27 cellular contexts compared by ENCODE assay signal in genomic region chr2:16166327-16166981, GRCh38.
DNase-seq lines count a peak whose midpoint lies in the region; ATAC-seq and TF ChIP-seq lines count a peak whose summit lies in the region.
"Had no signal": no experiment of that assay in that cellular context is flagged by ENCODE, and none has a peak within 500 bp of the region (broad histone marks: within the 10 kb centered on the region; RNA-seq: fewer than 3 reads in every experiment).

No MANE protein-coding gene starts in this region.

- no peaks in the 10 kb centered on the region for H3K36me3 ChIP-seq in lung (ENCODE audit: control insufficient read depth in 2 of 2, insufficient read depth in 2 of 2, low read length in 2 of 2)
- H3K36me3 ChIP-seq in testis (ENCODE audit: low read depth, missing control alignments), result no peaks in the 10 kb centered on the region
- H3K36me3 ChIP-seq: adrenal gland had no signal

- no peaks in the 10 kb centered on the region for H3K4me1 Mint-ChIP-seq in activated CD4-positive, alpha-beta T cell treated with anti-CD3 and anti-CD28 coated beads, Interleukin-2, amount 10 ng/mL, durations not matched to agents 24 days and 14 days
- H3K4me1 Mint-ChIP-seq in brain (peaks cover 32% of the 10 kb centered on the region), type B pancreatic cell (ENCODE audit: unreplicated experiment) (peaks cover 27% of the 10 kb centered on the region)
- no peaks in the 10 kb centered on the region for H3K4me1 Mint-ChIP-seq in activated T-helper 2 cell treated with anti-CD3 and anti-CD28 coated beads, Interferon-gamma antibody, Interleukin-2, Interleukin-4, amounts not matched to agents 10 μg/mL and 5 μg/mL and 100 μg/mL, durations not matched to agents 14 hours and 24 hours and 36 hours (ENCODE audit: low read depth)
- H3K4me1 Mint-ChIP-seq: activated CD4-positive, alpha-beta memory T cell treated with anti-CD3 and anti-CD28 coated beads, Interleukin-2, amount 10 ng/mL, durations not matched to agents 7 days and 5 days; CD14-positive monocyte; memory B cell; stimulated activated naive B cell treated with anti-CD40 and anti-IgM and Interleukin-4, amounts not matched to agents 10 μg/mL and 1 μg/mL and 100 μg/mL, for 72 hours had no signal

- no peak for TF ChIP-seq POLR2A in testis (IDR thresholded peaks at IDR 0.05)

- H3K27ac ChIP-seq in lung (ENCODE audit: low read depth in 1 of 2, low read length in 1 of 2) (no peak overlapping the region), testis (no peak overlapping the region)
- H3K27ac ChIP-seq: adrenal gland had no signal

- peak; percentile 31 for DNase-seq in activated CD4-positive, alpha-beta T cell treated with anti-CD3 and anti-CD28 coated beads, Interleukin-2, amount 10 ng/mL, durations not matched to agents 24 days and 14 days
- DNase-seq in activated CD4-positive, alpha-beta T cell treated with anti-CD3 and anti-CD28 coated beads for 48 hours, result no peak
- DNase-seq in lung (ENCODE audit: low spot score) (peak; percentile 16), type B pancreatic cell (ENCODE audit: extremely low spot score, unreplicated experiment) (peak; percentile 62), testis (no peak), NCI-H446 treated with DMSO at 0.1 percent for 48 hours (lab: John Stamatoyannopoulos, UW) (no peak)
- DNase-seq in activated T-helper 2 cell treated with anti-CD3 and anti-CD28 coated beads, Interferon-gamma antibody, Interleukin-2, Interleukin-4, amounts not matched to agents 10 μg/mL and 5 μg/mL and 100 μg/mL, durations not matched to agents 14 hours and 24 hours and 36 hours (ENCODE audit: low spot score), result no peak
- DNase-seq: 8988T; activated CD4-positive, alpha-beta memory T cell treated with anti-CD3 and anti-CD28 coated beads, Interleukin-2, amount 10 ng/mL, durations not matched to agents 7 days and 5 days; activated CD4-positive, CD25-positive, alpha-beta regulatory T cell treated with anti-CD3 and anti-CD28 coated beads, Interleukin-2, amount 50 U/mL, for 72 hours; activated CD8-positive, alpha-beta memory T cell treated with anti-CD3 and anti-CD28 coated beads, Interleukin-2, amount 50 U/mL, for 48 hours; activated naive CD4-positive, alpha-beta T cell treated with anti-CD3 and anti-CD28 coated beads for 36 hours; adrenal gland; Caco-2; DMS53; hypothalamus; NCI-H1694 treated with DMSO at 0.1 percent for 48 hours; nucleus accumbens; stimulated activated naive B cell treated with anti-CD40 and anti-IgM and Interleukin-4, amounts not matched to agents 10 μg/mL and 1 μg/mL and 100 μg/mL, for 72 hours had no signal

- no peak overlapping the region for H3K4me3 Mint-ChIP-seq in activated CD4-positive, alpha-beta T cell treated with anti-CD3 and anti-CD28 coated beads, Interleukin-2, amount 10 ng/mL, durations not matched to agents 24 days and 14 days
- H3K4me3 Mint-ChIP-seq in brain, result peak overlapping the region in 4 of 5 experiments; percentile 37 to 70 (median 44)
- peak overlapping the region; percentile 27 for H3K4me3 Mint-ChIP-seq in type B pancreatic cell
- no peak overlapping the region for H3K4me3 Mint-ChIP-seq in activated T-helper 2 cell treated with anti-CD3 and anti-CD28 coated beads, Interferon-gamma antibody, Interleukin-2, Interleukin-4, amounts not matched to agents 10 μg/mL and 5 μg/mL and 100 μg/mL, durations not matched to agents 14 hours and 24 hours and 36 hours (ENCODE audit: low read depth)
- H3K4me3 Mint-ChIP-seq: activated CD4-positive, alpha-beta memory T cell treated with anti-CD3 and anti-CD28 coated beads, Interleukin-2, amount 10 ng/mL, durations not matched to agents 7 days and 5 days; activated naive CD4-positive, alpha-beta T cell treated with anti-CD3 and anti-CD28 coated beads for 36 hours; activated T-helper 1 cell treated with anti-CD3 and anti-CD28 coated beads, Interleukin-12 subunit alpha, Interleukin-12 subunit beta, Interleukin-2, Interleukin-4 antibody, amounts not matched to agents 30 ng/mL and 10 ng/mL and 1 ng/mL, durations not matched to agents 14 hours and 24 hours and 36 hours; CD14-positive monocyte; memory B cell; stimulated activated naive B cell treated with anti-CD40 and anti-IgM and Interleukin-4, amounts not matched to agents 10 μg/mL and 1 μg/mL and 100 μg/mL, for 72 hours; T-helper 1 cell treated with Interleukin-12 subunit alpha and Interleukin-12 subunit beta and Interleukin-4 antibody, amounts not matched to agents 30 μg/mL and 1 μg/mL, for 36 hours had no signal

- no peaks in the 10 kb centered on the region for H3K36me3 Mint-ChIP-seq in activated CD4-positive, alpha-beta T cell treated with anti-CD3 and anti-CD28 coated beads, Interleukin-2, amount 10 ng/mL, durations not matched to agents 24 days and 14 days (ENCODE audit: low read depth)
- H3K36me3 Mint-ChIP-seq in brain, result no peaks in the 10 kb centered on the region
- H3K36me3 Mint-ChIP-seq in type B pancreatic cell, result no peaks in the 10 kb centered on the region
- no peaks in the 10 kb centered on the region for H3K36me3 Mint-ChIP-seq in activated T-helper 2 cell treated with anti-CD3 and anti-CD28 coated beads, Interferon-gamma antibody, Interleukin-2, Interleukin-4, amounts not matched to agents 10 μg/mL and 5 μg/mL and 100 μg/mL, durations not matched to agents 14 hours and 24 hours and 36 hours (ENCODE audit: low read depth)
- H3K36me3 Mint-ChIP-seq: CD14-positive monocyte; memory B cell; stimulated activated naive B cell treated with anti-CD40 and anti-IgM and Interleukin-4, amounts not matched to agents 10 μg/mL and 1 μg/mL and 100 μg/mL, for 72 hours had no signal

- H3K9me3 Mint-ChIP-seq in activated CD4-positive, alpha-beta T cell treated with anti-CD3 and anti-CD28 coated beads, Interleukin-2, amount 10 ng/mL, durations not matched to agents 24 days and 14 days, result no peaks in the 10 kb centered on the region
- H3K9me3 Mint-ChIP-seq in brain (peaks cover 0 to 8% (median 3%) of the 10 kb centered on the region in 5 experiments), type B pancreatic cell (peaks cover 18% of the 10 kb centered on the region)
- H3K9me3 Mint-ChIP-seq in activated T-helper 2 cell treated with anti-CD3 and anti-CD28 coated beads, Interferon-gamma antibody, Interleukin-2, Interleukin-4, amounts not matched to agents 10 μg/mL and 5 μg/mL and 100 μg/mL, durations not matched to agents 14 hours and 24 hours and 36 hours, result no peaks in the 10 kb centered on the region
- H3K9me3 Mint-ChIP-seq: activated CD4-positive, alpha-beta memory T cell treated with anti-CD3 and anti-CD28 coated beads, Interleukin-2, amount 10 ng/mL, durations not matched to agents 7 days and 5 days; activated naive CD4-positive, alpha-beta T cell treated with anti-CD3 and anti-CD28 coated beads for 36 hours; activated T-helper 1 cell treated with anti-CD3 and anti-CD28 coated beads, Interleukin-12 subunit alpha, Interleukin-12 subunit beta, Interleukin-2, Interleukin-4 antibody, amounts not matched to agents 30 ng/mL and 10 ng/mL and 1 ng/mL, durations not matched to agents 14 hours and 24 hours and 36 hours; T-helper 1 cell treated with Interleukin-12 subunit alpha and Interleukin-12 subunit beta and Interleukin-4 antibody, amounts not matched to agents 30 μg/mL and 1 μg/mL, for 36 hours had no signal

- no peak overlapping the region for H3K27ac Mint-ChIP-seq in activated CD4-positive, alpha-beta T cell treated with anti-CD3 and anti-CD28 coated beads, Interleukin-2, amount 10 ng/mL, durations not matched to agents 24 days and 14 days
- peak overlapping the region in 4 of 5 experiments; percentile 32 to 64 (median 50) for H3K27ac Mint-ChIP-seq in brain
- no peak overlapping the region for H3K27ac Mint-ChIP-seq in type B pancreatic cell
- H3K27ac Mint-ChIP-seq in activated T-helper 2 cell treated with anti-CD3 and anti-CD28 coated beads, Interferon-gamma antibody, Interleukin-2, Interleukin-4, amounts not matched to agents 10 μg/mL and 5 μg/mL and 100 μg/mL, durations not matched to agents 14 hours and 24 hours and 36 hours, result no peak overlapping the region
- H3K27ac Mint-ChIP-seq: activated CD4-positive, alpha-beta memory T cell treated with anti-CD3 and anti-CD28 coated beads, Interleukin-2, amount 10 ng/mL, durations not matched to agents 7 days and 5 days; activated naive CD4-positive, alpha-beta T cell treated with anti-CD3 and anti-CD28 coated beads for 36 hours; activated T-helper 1 cell treated with anti-CD3 and anti-CD28 coated beads, Interleukin-12 subunit alpha, Interleukin-12 subunit beta, Interleukin-2, Interleukin-4 antibody, amounts not matched to agents 30 ng/mL and 10 ng/mL and 1 ng/mL, durations not matched to agents 14 hours and 24 hours and 36 hours; CD14-positive monocyte; memory B cell; stimulated activated naive B cell treated with anti-CD40 and anti-IgM and Interleukin-4, amounts not matched to agents 10 μg/mL and 1 μg/mL and 100 μg/mL, for 72 hours; T-helper 1 cell treated with Interleukin-12 subunit alpha and Interleukin-12 subunit beta and Interleukin-4 antibody, amounts not matched to agents 30 μg/mL and 1 μg/mL, for 36 hours had no signal

- intact Hi-C loops in activated CD4-positive, alpha-beta T cell treated with anti-CD3 and anti-CD28 coated beads, Interleukin-2, amount 10 ng/mL, durations not matched to agents 24 days and 14 days (cut with micrococcal nuclease), result no loop called here
- intact Hi-C loops in activated T-helper 2 cell treated with anti-CD3 and anti-CD28 coated beads, Interferon-gamma antibody, Interleukin-2, Interleukin-4, amounts not matched to agents 10 μg/mL and 5 μg/mL and 100 μg/mL, durations not matched to agents 14 hours and 24 hours and 36 hours (cut with micrococcal nuclease), result no loop called here
- intact Hi-C loops in testis (cut with DNase I; ENCODE audit: low total_unique reads), result no loop called here

- no peaks in the 10 kb centered on the region for H3K9me3 ChIP-seq in lung (ENCODE audit: control insufficient read depth in 2 of 2, insufficient read depth in 1 of 2, low read length in 1 of 2)
- H3K9me3 ChIP-seq in testis, result no peaks in the 10 kb centered on the region
- H3K9me3 ChIP-seq: adrenal gland, Caco-2 had no signal

- no peaks in the 10 kb centered on the region for H3K27me3 ChIP-seq in lung (ENCODE audit: control insufficient read depth, insufficient read depth)
- no peaks in the 10 kb centered on the region for H3K27me3 ChIP-seq in testis
- H3K27me3 ChIP-seq: adrenal gland had no signal

- no peaks in the 10 kb centered on the region for H3K27me3 Mint-ChIP-seq in activated CD4-positive, alpha-beta T cell treated with anti-CD3 and anti-CD28 coated beads, Interleukin-2, amount 10 ng/mL, durations not matched to agents 24 days and 14 days
- H3K27me3 Mint-ChIP-seq in brain (peaks cover 15% of the 10 kb centered on the region), type B pancreatic cell (peaks cover 23% of the 10 kb centered on the region)
- no peaks in the 10 kb centered on the region for H3K27me3 Mint-ChIP-seq in activated T-helper 2 cell treated with anti-CD3 and anti-CD28 coated beads, Interferon-gamma antibody, Interleukin-2, Interleukin-4, amounts not matched to agents 10 μg/mL and 5 μg/mL and 100 μg/mL, durations not matched to agents 14 hours and 24 hours and 36 hours (ENCODE audit: low read depth)
- H3K27me3 Mint-ChIP-seq: activated CD4-positive, alpha-beta memory T cell treated with anti-CD3 and anti-CD28 coated beads, Interleukin-2, amount 10 ng/mL, durations not matched to agents 7 days and 5 days; stimulated activated naive B cell treated with anti-CD40 and anti-IgM and Interleukin-4, amounts not matched to agents 10 μg/mL and 1 μg/mL and 100 μg/mL, for 72 hours had no signal

- WGBS in lung, 2 donors, result 60 to 71% methylated on average over 21 of the region's 21 CpGs
- WGBS in testis, 2 donors, result 69 to 81% methylated on average over 21 of the region's 21 CpGs

- ATAC-seq in lung (ENCODE audit: insufficient read depth, low FRiP score), result no peak
- ATAC-seq: left lobe of liver; Right ventricle myocardium inferior; SK-N-SH treated with all-trans-retinoic acid at 6 μM for 48 hours; stimulated activated naive B cell treated with anti-CD40 and anti-IgM and Interleukin-4, amounts not matched to agents 10 μg/mL and 1 μg/mL and 100 μg/mL, for 72 hours had no signal

- H3K4me3 ChIP-seq in lung, result no peak overlapping the region
- no peak overlapping the region for H3K4me3 ChIP-seq in testis
- H3K4me3 ChIP-seq: adrenal gland had no signal

- TF ChIP-seq CTCF in brain (conservative IDR thresholded peaks at IDR 0.05) (peak in 1 of 2 experiments; percentile 21), lung (IDR thresholded peaks at IDR 0.05; ENCODE audit: control extremely low read depth, extremely low read depth) (no peak), type B pancreatic cell (conservative IDR thresholded peaks at IDR 0.05) (peak; percentile 69), testis (IDR thresholded peaks at IDR 0.05) (no peak)

- no peaks in the 10 kb centered on the region for H3K4me1 ChIP-seq in lung (ENCODE audit: control insufficient read depth in 2 of 2, insufficient read depth in 2 of 2, low read length in 2 of 2)
- H3K4me1 ChIP-seq in testis, result no peaks in the 10 kb centered on the region
- H3K4me1 ChIP-seq: adrenal gland had no signal

Comparison
In these comparisons a context has a peak if more than half of its experiments do, and no peak if none do; other contexts are left out.
1. DNase-seq: peak in activated CD4-positive, alpha-beta T cell treated with anti-CD3 and anti-CD28 coated beads, Interleukin-2, amount 10 ng/mL, durations not matched to agents 24 days and 14 days (single experiment), lung (single experiment) and type B pancreatic cell (single experiment); none in activated CD4-positive, alpha-beta T cell treated with anti-CD3 and anti-CD28 coated beads for 48 hours (single experiment), activated T-helper 2 cell treated with anti-CD3 and anti-CD28 coated beads, Interferon-gamma antibody, Interleukin-2, Interleukin-4, amounts not matched to agents 10 μg/mL and 5 μg/mL and 100 μg/mL, durations not matched to agents 14 hours and 24 hours and 36 hours (single experiment), testis (single experiment) and NCI-H446 treated with DMSO at 0.1 percent for 48 hours (single experiment).
2. H3K27ac Mint-ChIP-seq: peak in brain (4 of 5); none in activated CD4-positive, alpha-beta T cell treated with anti-CD3 and anti-CD28 coated beads, Interleukin-2, amount 10 ng/mL, durations not matched to agents 24 days and 14 days (single experiment), type B pancreatic cell (single experiment) and activated T-helper 2 cell treated with anti-CD3 and anti-CD28 coated beads, Interferon-gamma antibody, Interleukin-2, Interleukin-4, amounts not matched to agents 10 μg/mL and 5 μg/mL and 100 μg/mL, durations not matched to agents 14 hours and 24 hours and 36 hours (single experiment).
3. H3K4me3 Mint-ChIP-seq: peak in brain (4 of 5) and type B pancreatic cell (single experiment); none in activated CD4-positive, alpha-beta T cell treated with anti-CD3 and anti-CD28 coated beads, Interleukin-2, amount 10 ng/mL, durations not matched to agents 24 days and 14 days (single experiment) and activated T-helper 2 cell treated with anti-CD3 and anti-CD28 coated beads, Interferon-gamma antibody, Interleukin-2, Interleukin-4, amounts not matched to agents 10 μg/mL and 5 μg/mL and 100 μg/mL, durations not matched to agents 14 hours and 24 hours and 36 hours (single experiment).